Comparison of ENCODE assay signal across 12 cellular contexts in the genomic region with DNA sequence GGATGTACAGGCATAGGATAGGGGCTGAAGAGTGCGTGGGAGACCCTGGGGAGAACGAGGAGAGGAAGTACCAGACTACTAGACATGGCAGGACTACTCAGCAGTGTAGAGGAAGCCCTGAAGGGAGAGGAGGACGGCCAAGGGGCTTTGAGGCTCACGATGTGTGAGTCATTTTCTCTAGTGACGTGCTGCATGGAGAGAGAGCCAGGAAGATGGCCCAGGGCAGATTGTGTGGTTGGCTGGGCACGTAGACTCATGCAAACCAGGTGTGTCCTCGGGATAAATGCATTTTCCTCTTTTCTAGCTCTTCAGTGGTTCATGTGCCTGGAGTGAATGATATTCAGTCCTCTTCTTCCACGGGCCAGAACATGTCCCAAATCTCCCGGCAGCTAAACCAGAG.
DNase-seq lines count a peak whose midpoint lies in the region; ATAC-seq and TF ChIP-seq lines count a peak whose summit lies in the region.
"Had no signal": no experiment of that assay in that cellular context is flagged by ENCODE, and none has a peak within 500 bp of the region (broad histone marks: within the 10 kb centered on the region; RNA-seq: fewer than 3 reads in every experiment).

No MANE protein-coding gene starts in this region.

- no peaks in the 10 kb centered on the region for H4K20me1 ChIP-seq in BLaER1 treated with 17β-estradiol and CSF1 and Interleukin-3, amounts not matched to agents 10 nM and 100 nM

- peak overlapping the region; percentile 91 for H3K27ac Mint-ChIP-seq in MCF 10A (ENCODE audit: low read depth, unreplicated experiment)
- H3K27ac Mint-ChIP-seq in CD4-positive, alpha-beta memory T cell = no peak overlapping the region
- H3K27ac Mint-ChIP-seq: WTC11 had no signal

- no peak overlapping the region for H3K4me3 ChIP-seq in BLaER1 treated with 17β-estradiol and CSF1 and Interleukin-3, amounts not matched to agents 10 nM and 100 nM
- H3K4me3 ChIP-seq in MG63 (no peak overlapping the region), lower leg skin (ENCODE audit: low read depth, poor library complexity, severe bottlenecking) (no peak overlapping the region)
- no peak overlapping the region for H3K4me3 ChIP-seq in CD4-positive, alpha-beta memory T cell (ENCODE audit: low read length in 2 of 2)

- H3K36me3 ChIP-seq in BLaER1 treated with 17β-estradiol and CSF1 and Interleukin-3, amounts not matched to agents 10 nM and 100 nM = peaks cover 0 to 80% (median 12%) of the 10 kb centered on the region in 11 experiments; a peak in 14 of 22 replicates
- peaks cover 3% of the 10 kb centered on the region for H3K36me3 ChIP-seq in MG63
- no peaks in the 10 kb centered on the region for H3K36me3 ChIP-seq in CD4-positive, alpha-beta memory T cell (ENCODE audit: insufficient read depth, low read length)

- H3K4me1 Mint-ChIP-seq in MCF 10A (ENCODE audit: insufficient read depth, unreplicated experiment) = peaks cover 35% of the 10 kb centered on the region
- no peaks in the 10 kb centered on the region for H3K4me1 Mint-ChIP-seq in CD4-positive, alpha-beta memory T cell
- H3K4me1 Mint-ChIP-seq: WTC11 had no signal

- WGBS in lower leg skin, 2 donors = 38 to 45% methylated on average over 9 of the region's 9 CpGs

- H3K27me3 ChIP-seq in BLaER1 treated with 17β-estradiol and CSF1 and Interleukin-3, amounts not matched to agents 10 nM and 100 nM = no peaks in the 10 kb centered on the region
- H3K27me3 ChIP-seq in MG63 = no peaks in the 10 kb centered on the region
- no peaks in the 10 kb centered on the region for H3K27me3 ChIP-seq in CD4-positive, alpha-beta memory T cell (ENCODE audit: insufficient read depth, low read length)

- peak overlapping the region in 9 of 11 experiments; percentile 10 to 60 (median 41); a peak in 15 of 22 replicates for H3K27ac ChIP-seq in BLaER1 treated with 17β-estradiol and CSF1 and Interleukin-3, amounts not matched to agents 10 nM and 100 nM
- H3K27ac ChIP-seq in CD4-positive, alpha-beta memory T cell (ENCODE audit: low read depth, low read length) = no peak overlapping the region

- H3K9me3 Mint-ChIP-seq in MCF 10A (ENCODE audit: unreplicated experiment) = no peaks in the 10 kb centered on the region
- H3K9me3 Mint-ChIP-seq in CD4-positive, alpha-beta memory T cell = no peaks in the 10 kb centered on the region
- H3K9me3 Mint-ChIP-seq: WTC11 had no signal

- H3K9ac ChIP-seq in BLaER1 treated with 17β-estradiol and CSF1 and Interleukin-3, amounts not matched to agents 10 nM and 100 nM = peak overlapping the region in 2 of 11 experiments; percentile 12 to 27; a peak in 3 of 22 replicates

- POLR2A ChIA-PET in MCF 10A (lab: Yijun Ruan, JAX) = interaction anchor here (0.5 to 4.1 kb wide), 23 partner anchors 9 to 421 kb away, joined by 3 to 62 read pairs (median 4); a partner anchor contains a TSS
- POLR2A ChIA-PET in CD4-positive, alpha-beta memory T cell (lab: Charles Lee; ENCODE audit: partially characterized antibody) = no interaction called here

- no peak for ATAC-seq in GM21737 (IDR thresholded peaks at IDR 0.05; ENCODE audit: unreplicated experiment)
- ATAC-seq: Panc1, WTC11 had no signal

- BruUV-seq in MCF 10A (replicated peaks; lab: Mats Ljungman, UMichigan) = no TSS peak

- no peaks in the 10 kb centered on the region for H3K27me3 Mint-ChIP-seq in MCF 10A (ENCODE audit: insufficient read depth, unreplicated experiment)
- H3K27me3 Mint-ChIP-seq in CD4-positive, alpha-beta memory T cell = peaks cover 4 to 7% of the 10 kb centered on the region in 2 donors

- intact Hi-C loops in MCF 10A (cut with micrococcal nuclease) = loop anchor here (5.0 kb wide), 1 partner anchor 117 kb away; a partner anchor contains a TSS
- intact Hi-C loops in lower leg skin (cut with DNase I; ENCODE audit: low total_unique reads) = no loop called here
- intact Hi-C loops in CD4-positive, alpha-beta memory T cell (cut with micrococcal nuclease) = no loop called here

- no peak for TF ChIP-seq CTCF in MCF 10A (IDR thresholded peaks at IDR 0.05; ENCODE audit: unreplicated experiment)
- TF ChIP-seq CTCF in lower leg skin (IDR thresholded peaks at IDR 0.05) = no peak

- H3K4me1 ChIP-seq in BLaER1 treated with 17β-estradiol and CSF1 and Interleukin-3, amounts not matched to agents 10 nM and 100 nM = peaks cover 20 to 49% (median 24%) of the 10 kb centered on the region in 10 experiments
- H3K4me1 ChIP-seq in CD4-positive, alpha-beta memory T cell (ENCODE audit: insufficient read depth, low read length) = no peaks in the 10 kb centered on the region

- DNase-seq in MG63 = peak; percentile 52
- DNase-seq in MCF 10A (ENCODE audit: unreplicated experiment) = peak; percentile 98
- peak; percentile 36 to 75 for DNase-seq in lower leg skin (ENCODE audit: low spot score in 2 of 2)
- DNase-seq in stimulated activated CD4-positive, alpha-beta T cell treated with anti-CD3 and anti-CD28 coated beads, Interleukin-2, amount 100 ng/mL, for 48 hours = no peak
- DNase-seq in CD4-positive, alpha-beta memory T cell = no peak
- no peak for DNase-seq in HuH-7.5 (ENCODE audit: low spot score)
- DNase-seq: HCEC 1CT, kidney glomerular epithelial cell had no signal

- H3K9me3 ChIP-seq in BLaER1 treated with 17β-estradiol and CSF1 and Interleukin-3, amounts not matched to agents 10 nM and 100 nM (replicated peaks in 1 of 11) = no peaks in the 10 kb centered on the region
- H3K9me3 ChIP-seq in MG63 = no peaks in the 10 kb centered on the region
- H3K9me3 ChIP-seq in CD4-positive, alpha-beta memory T cell (ENCODE audit: control insufficient read depth in 1 of 2, low read length in 2 of 2) = no peaks in the 10 kb centered on the region

- peak overlapping the region; percentile 50 to 74 (median 68) for H3K4me2 ChIP-seq in BLaER1 treated with 17β-estradiol and CSF1 and Interleukin-3, amounts not matched to agents 10 nM and 100 nM

- H3K4me3 Mint-ChIP-seq in MCF 10A (ENCODE audit: unreplicated experiment) = peak overlapping the region; percentile 1
- no peak overlapping the region for H3K4me3 Mint-ChIP-seq in CD4-positive, alpha-beta memory T cell
- H3K4me3 Mint-ChIP-seq: WTC11 had no signal

- H3K36me3 Mint-ChIP-seq in MCF 10A (ENCODE audit: insufficient read depth, unreplicated experiment) = no peaks in the 10 kb centered on the region
- no peaks in the 10 kb centered on the region for H3K36me3 Mint-ChIP-seq in CD4-positive, alpha-beta memory T cell
- H3K36me3 Mint-ChIP-seq: WTC11 had no signal

- CTCF ChIA-PET in MCF 10A (lab: Yijun Ruan, JAX) = interaction anchor here (0.9 to 6.2 kb wide), 9 partner anchors 13 to 686 kb away, joined by 3 to 79 read pairs (median 5); a partner anchor contains a TSS
- CTCF ChIA-PET in CD4-positive, alpha-beta memory T cell (lab: Charles Lee; ENCODE audit: partially characterized antibody) = no interaction called here

- TF ChIP-seq POLR2A in lower leg skin (IDR thresholded peaks at IDR 0.05) = no peak

Comparison
In these comparisons a context has a peak if more than half of its experiments do, and no peak if none do; other contexts are left out.
1. DNase-seq: peak in MG63 (single experiment), MCF 10A (single experiment) and lower leg skin (2 of 2); none in stimulated activated CD4-positive, alpha-beta T cell treated with anti-CD3 and anti-CD28 coated beads, Interleukin-2, amount 100 ng/mL, for 48 hours (0 of 2), CD4-positive, alpha-beta memory T cell (0 of 5) and HuH-7.5 (single experiment).